ENCODE assay signal across 7 cellular contexts in the genomic region with DNA sequence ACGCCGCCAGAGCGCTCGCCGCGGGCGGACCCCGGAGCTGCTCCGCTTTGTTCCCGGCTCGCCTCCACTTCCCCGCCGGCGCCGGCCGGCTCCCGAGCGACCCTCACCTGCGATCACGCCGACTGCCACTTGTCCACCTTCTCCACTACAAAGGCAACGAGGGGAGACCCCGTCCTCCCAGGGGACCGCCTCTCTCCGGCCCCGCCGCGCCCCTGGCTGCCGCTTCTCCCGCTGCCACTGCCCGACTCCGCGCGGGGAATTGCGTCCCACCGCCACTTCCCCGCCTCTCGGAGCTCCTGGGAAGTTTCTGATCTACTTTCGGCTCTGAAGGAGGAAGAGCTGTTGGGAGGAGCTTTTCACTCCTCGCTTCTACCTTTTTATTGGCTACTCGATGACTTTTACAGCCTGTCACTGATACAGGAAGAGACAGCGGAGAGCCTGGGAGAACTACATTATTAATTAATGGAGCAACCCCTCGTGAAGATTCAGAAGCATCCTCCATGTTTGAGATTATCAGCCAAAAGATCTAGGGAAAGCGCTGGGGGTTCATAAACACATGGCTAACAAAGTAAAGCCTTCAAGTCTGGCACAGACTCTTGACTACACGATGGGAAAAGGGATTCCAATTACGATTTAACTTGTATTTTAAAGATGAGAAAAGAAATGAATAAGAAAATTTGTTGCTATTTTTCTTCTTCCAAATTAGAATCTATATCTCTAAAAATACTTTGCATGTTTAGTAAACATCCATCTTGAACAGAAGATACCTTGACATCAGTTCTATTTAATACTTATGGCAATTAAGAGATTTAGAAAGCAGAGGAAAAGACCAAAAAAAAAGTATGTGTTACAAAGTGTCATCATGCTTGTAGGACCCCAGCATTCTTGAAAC. TPM values are rescaled to one million over a fixed set of nuclear protein-coding genes. Genes with fewer than 3 reads are reported as not detected.
DNase-seq lines count a peak whose midpoint lies in the region; ATAC-seq, FAIRE-seq and TF ChIP-seq lines count a peak whose summit lies in the region.

A gene with protein sequence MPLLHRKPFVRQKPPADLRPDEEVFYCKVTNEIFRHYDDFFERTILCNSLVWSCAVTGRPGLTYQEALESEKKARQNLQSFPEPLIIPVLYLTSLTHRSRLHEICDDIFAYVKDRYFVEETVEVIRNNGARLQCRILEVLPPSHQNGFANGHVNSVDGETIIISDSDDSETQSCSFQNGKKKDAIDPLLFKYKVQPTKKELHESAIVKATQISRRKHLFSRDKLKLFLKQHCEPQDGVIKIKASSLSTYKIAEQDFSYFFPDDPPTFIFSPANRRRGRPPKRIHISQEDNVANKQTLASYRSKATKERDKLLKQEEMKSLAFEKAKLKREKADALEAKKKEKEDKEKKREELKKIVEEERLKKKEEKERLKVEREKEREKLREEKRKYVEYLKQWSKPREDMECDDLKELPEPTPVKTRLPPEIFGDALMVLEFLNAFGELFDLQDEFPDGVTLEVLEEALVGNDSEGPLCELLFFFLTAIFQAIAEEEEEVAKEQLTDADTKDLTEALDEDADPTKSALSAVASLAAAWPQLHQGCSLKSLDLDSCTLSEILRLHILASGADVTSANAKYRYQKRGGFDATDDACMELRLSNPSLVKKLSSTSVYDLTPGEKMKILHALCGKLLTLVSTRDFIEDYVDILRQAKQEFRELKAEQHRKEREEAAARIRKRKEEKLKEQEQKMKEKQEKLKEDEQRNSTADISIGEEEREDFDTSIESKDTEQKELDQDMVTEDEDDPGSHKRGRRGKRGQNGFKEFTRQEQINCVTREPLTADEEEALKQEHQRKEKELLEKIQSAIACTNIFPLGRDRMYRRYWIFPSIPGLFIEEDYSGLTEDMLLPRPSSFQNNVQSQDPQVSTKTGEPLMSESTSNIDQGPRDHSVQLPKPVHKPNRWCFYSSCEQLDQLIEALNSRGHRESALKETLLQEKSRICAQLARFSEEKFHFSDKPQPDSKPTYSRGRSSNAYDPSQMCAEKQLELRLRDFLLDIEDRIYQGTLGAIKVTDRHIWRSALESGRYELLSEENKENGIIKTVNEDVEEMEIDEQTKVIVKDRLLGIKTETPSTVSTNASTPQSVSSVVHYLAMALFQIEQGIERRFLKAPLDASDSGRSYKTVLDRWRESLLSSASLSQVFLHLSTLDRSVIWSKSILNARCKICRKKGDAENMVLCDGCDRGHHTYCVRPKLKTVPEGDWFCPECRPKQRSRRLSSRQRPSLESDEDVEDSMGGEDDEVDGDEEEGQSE (N-terminal part only) (minus strand): TSS at position 330 of the 892 bp plus-strand sequence. CDS start 756 bp downstream, outside the sequence.

- no peak for TF ChIP-seq RAD21 in K562 (CRISPR knock-in tag; conservative IDR thresholded peaks at IDR 0.05 in 1 of 2, IDR thresholded peaks at IDR 0.05 in 1 of 2)

- FAIRE-seq in GM18507 (lab: Jason Lieb, UNC) (peak; percentile 91), K562 (lab: Jason Lieb, UNC) (peak; percentile 92)

- H3K27me3 ChIP-seq in K562 (ENCODE audit: control insufficient read depth in 2 of 2, insufficient read depth in 2 of 2, low read length in 2 of 2): no peaks in the 10 kb centered on the region

- no peak; the same call in 1 of the 2 replicates for TF ChIP-seq EP300 in K562 (IDR thresholded peaks at IDR 0.05; ENCODE audit: low read length)

- H3K9ac ChIP-seq in K562 (ENCODE audit: insufficient read depth in 1 of 2, low read depth in 2 of 2, low read length in 2 of 2): peak within 1 kb of the TSS; percentile 90 to 96

- TF ChIP-seq CTCF in K562 (IDR thresholded peaks at IDR 0.05 in 2 of 3, conservative IDR thresholded peaks at IDR 0.05 in 1 of 3; ENCODE audit: insufficient read depth in 2 of 3, low read depth in 1 of 3, low read length in 3 of 3): no peak

- peaks cover 20% of the 10 kb centered on the region; the same call in 2 of the 3 replicates for H3K36me3 ChIP-seq in K562 (ENCODE audit: control insufficient read depth, insufficient read depth, low read length)

- BruUV-seq in K562 (replicated peaks; lab: Mats Ljungman, UMichigan): TSS peak; percentile 83

- POLR2A ChIA-PET in K562 (lab: Yijun Ruan, JAX): interaction anchor here (0.6 to 1.3 kb wide), 3 partner anchors 106 to 321 kb away, joined by 3 to 5 read pairs (median 4); partner anchors contain the start of gene PRORP

- peak within 1 kb of the TSS; percentile 96 for H3K4me3 ChIP-seq in K562

- peak within 1 kb of the TSS; percentile 79 for H2AFZ ChIP-seq in K562 (ENCODE audit: low read depth, low read length)

- 0% methylated on average over 9 of the region's 46 CpGs for WGBS in K562 (ENCODE audit: insufficient coverage, low coverage, missing lambda C conversion rate)

- in situ Hi-C loops in K562 (cut with MboI): no loop called here

- intact Hi-C loops in K562 (cut with micrococcal nuclease): loop anchor here (2.0 to 10.0 kb wide), 2 partner anchors 108 to 250 kb away; partner anchors contain the start of genes PPP2R3C, PRORP and SRP54

- H3K4me2 ChIP-seq in K562 (ENCODE audit: insufficient read depth, low read length): peak within 1 kb of the TSS; percentile 82

- H3K27ac ChIP-seq in K562 (ENCODE audit: extremely low read depth, low read depth, low read length): peak within 1 kb of the TSS; percentile 98

- TF ChIP-seq POLR2A in K562 (conservative IDR thresholded peaks at IDR 0.05): peak; percentile 90

- H3K9me3 ChIP-seq in K562 (replicated peaks; ENCODE audit: control insufficient read depth, insufficient read depth, low read depth, low read length): no peaks in the 10 kb centered on the region

- DNase-seq in GM18507 (ENCODE audit: extremely low spot score, insufficient read length, low read depth) (peak; percentile 56), NCI-H187 treated with DMSO at 0.1 percent for 48 hours (lab: John Stamatoyannopoulos, UW) (peak; percentile 74), T-helper 2 cell (peak in 4 of 5 experiments; percentile 14 to 76 (median 39)), K562 (ENCODE audit: extremely low read depth in 1 of 4, low spot score in 3 of 4) (peak; percentile 69 to 81 (median 70)), hypothalamus (lab: John Stamatoyannopoulos, UW) (peak in 46 of 51 donors; percentile 3 to 77 (median 33)), retina (peak; percentile 91)

- peaks cover 6 to 11% of the 10 kb centered on the region in 2 experiments; a peak in 4 of 5 replicates for H3K4me1 ChIP-seq in K562 (replicated peaks in 1 of 2; ENCODE audit: control insufficient read depth in 2 of 2, insufficient read depth in 2 of 2, low read length in 2 of 2)

- ATAC-seq in HG02938 (IDR thresholded peaks at IDR 0.05; ENCODE audit: unreplicated experiment) (peak; percentile 30), K562 (peak; percentile 44)

- H4K20me1 ChIP-seq in K562 (replicated peaks; ENCODE audit: control insufficient read depth, insufficient read depth, low read length): no peaks in the 10 kb centered on the region; the same call in 1 of the 2 replicates

- no peaks in the 10 kb centered on the region for H3K9me1 ChIP-seq in K562 (ENCODE audit: control insufficient read depth, insufficient read depth, low read length)

- CTCF ChIA-PET in K562 (lab: Yijun Ruan, JAX; ENCODE audit: low intra/inter-chr PET ratio): no interaction called here

- peaks cover 60% of the 10 kb centered on the region for H3K79me2 ChIP-seq in K562 (ENCODE audit: control insufficient read depth, insufficient read depth, low read length)

TF ChIP-seq in K562, 482 proteins besides CTCF, POLR2A, EP300 and RAD21 (continues in another document):
- TF ChIP-seq RBFOX2 (IDR thresholded peaks at IDR 0.05; ENCODE audit: low read depth, low read length) (peak; percentile 81), POLR2G (IDR thresholded peaks at IDR 0.05; ENCODE audit: low read depth, low read length) (peak; percentile 82), IRF2 (CRISPR knock-in tag; IDR thresholded peaks at IDR 0.05) (no peak), ZNF584 (CRISPR knock-in tag; IDR thresholded peaks at IDR 0.05; ENCODE audit: low read depth) (no peak), HNRNPLL (IDR thresholded peaks at IDR 0.05; ENCODE audit: low read depth, low read length, poor library complexity, severe bottlenecking) (peak; percentile 54), PCBP1 (IDR thresholded peaks at IDR 0.05; ENCODE audit: low read depth, low read length, poor library complexity, severe bottlenecking) (peak; percentile 45), RCOR1 (IDR thresholded peaks at IDR 0.05; ENCODE audit: borderline replicate concordance in 1 of 2, low read depth in 2 of 2, low read length in 2 of 2) (no peak)
- TF ChIP-seq, protein P1, sequence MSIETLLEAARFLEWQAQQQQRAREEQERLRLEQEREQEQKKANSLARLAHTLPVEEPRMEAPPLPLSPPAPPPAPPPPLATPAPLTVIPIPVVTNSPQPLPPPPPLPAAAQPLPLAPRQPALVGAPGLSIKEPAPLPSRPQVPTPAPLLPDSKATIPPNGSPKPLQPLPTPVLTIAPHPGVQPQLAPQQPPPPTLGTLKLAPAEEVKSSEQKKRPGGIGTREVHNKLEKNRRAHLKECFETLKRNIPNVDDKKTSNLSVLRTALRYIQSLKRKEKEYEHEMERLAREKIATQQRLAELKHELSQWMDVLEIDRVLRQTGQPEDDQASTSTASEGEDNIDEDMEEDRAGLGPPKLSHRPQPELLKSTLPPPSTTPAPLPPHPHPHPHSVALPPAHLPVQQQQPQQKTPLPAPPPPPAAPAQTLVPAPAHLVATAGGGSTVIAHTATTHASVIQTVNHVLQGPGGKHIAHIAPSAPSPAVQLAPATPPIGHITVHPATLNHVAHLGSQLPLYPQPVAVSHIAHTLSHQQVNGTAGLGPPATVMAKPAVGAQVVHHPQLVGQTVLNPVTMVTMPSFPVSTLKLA (conservative IDR thresholded peaks at IDR 0.05): peak; percentile 39 to 56; a peak in 3 of 4 replicates

RNA-seq across cellular contexts. Expression of the gene that starts here (rescaled TPM):
- total RNA-seq in K562 (2011; cell fraction: chromatin; rRNA removed; ENCODE audit: low replicate concordance): 25.3 and 90.1 TPM in 2 replicates
- 11.5 and 18.0 TPM in 2 replicates for total RNA-seq in K562 (2011; cell fraction: nucleolus; rRNA removed)
- total RNA-seq in K562 (2011; cell fraction: nucleoplasm; rRNA removed): 31.5 and 39.1 TPM in 2 replicates
- total RNA-seq in K562 (2014; rRNA removed) (39.1 and 41.3 TPM in 2 replicates), K562 (2014; rRNA removed; fragmentation: Illumina TruSeq; extraction: Trizol) (64.4 and 77.5 TPM in 2 replicates), K562 (2015; rRNA removed; fragmentation: Illumina TruSeq; extraction: Trizol) (59.9 and 71.2 TPM in 2 replicates), K562 (2021) (31.0 and 36.0 TPM in 2 replicates)
- polyA plus RNA-seq in K562 (2011; rRNA removed) (31.2 and 43.8 TPM in 2 replicates), K562 (2014; fragmentation: Illumina TruSeq; extraction: Trizol) (42.3 and 51.5 TPM in 2 replicates), K562 (2014; fragmentation: Nextera tagmentation; extraction: Ambion mirVana) (10 to 100 TPM; 22.0 to 23.6 TPM), K562 (2014; rRNA removed) (31.0 and 37.9 TPM in 2 replicates)
- polyA plus RNA-seq in K562 (2011; cell fraction: cytosol; rRNA removed): 7.2 and 10.8 TPM in 2 replicates
- 14.1 and 17.0 TPM in 2 replicates for polyA plus RNA-seq in K562 (2011; cell fraction: nucleus; rRNA removed)
- polyA plus RNA-seq in K562 (2012): 17.6 and 27.0 TPM in 2 replicates
- polyA minus RNA-seq in K562 (2011; rRNA and poly(A)+ RNA removed): 54.2 and 72.7 TPM in 2 replicates
- polyA minus RNA-seq in K562 (2011; cell fraction: cytosol; rRNA and poly(A)+ RNA removed): 20.6 and 32.6 TPM in 2 replicates
- polyA minus RNA-seq in K562 (2011; cell fraction: nucleus; rRNA and poly(A)+ RNA removed): 14.7 and 20.2 TPM in 2 replicates

Comparison
In these comparisons a context has a peak if more than half of its experiments do, and no peak if none do; other contexts are left out.
1. Peak in every context shown above with its lines: DNase-seq, ATAC-seq, H3K4me3 ChIP-seq and H3K27ac ChIP-seq.
2. DNase-seq: peak in every context shown above with its lines; median percentile 91 in retina; 74 in NCI-H187 treated with DMSO at 0.1 percent for 48 hours; 70 in K562; 56 in GM18507; 39 in T-helper 2 cell; 33 in hypothalamus.